ENCODE assay signal across 26 cellular contexts in genomic region chr3:54863806-54864205, GRCh38.
"Had no signal": no experiment of that assay in that cellular context is flagged by ENCODE, and none has a peak within 500 bp of the region (broad histone marks: within the 10 kb centered on the region; RNA-seq: fewer than 3 reads in every experiment).

No MANE protein-coding gene starts in this region.

- H3K36me3 Mint-ChIP-seq: activated CD8-positive, alpha-beta memory T cell treated with anti-CD3 and anti-CD28 coated beads, Interleukin-2, amount 10 ng/mL, durations not matched to agents 7 days and 5 days; activated naive CD4-positive, alpha-beta T cell treated with anti-CD3 and anti-CD28 coated beads, Interleukin-2, amount 50 U/mL, for 72 hours had no signal

- H3K27me3 ChIP-seq: brain microvascular endothelial cell, cardiac muscle cell had no signal

- H3K4me3 ChIP-seq: cardiac muscle cell had no signal

- DNase-seq: activated CD4-positive, alpha-beta T cell treated with anti-CD3 and anti-CD28 coated beads for 1 hour; activated CD4-positive, alpha-beta T cell treated with anti-CD3 and anti-CD28 coated beads, Interleukin-2, amount 10 ng/mL, durations not matched to agents 24 days and 14 days; activated CD4-positive, alpha-beta T cell treated with anti-CD3 and anti-CD28 coated beads, Interleukin-2, amount 50 U/mL, for 48 hours; activated CD8-positive, alpha-beta memory T cell treated with anti-CD3 and anti-CD28 coated beads, Interleukin-2, amount 10 ng/mL, durations not matched to agents 7 days and 5 days; activated effector memory CD4-positive, alpha-beta T cell treated with anti-CD3 and anti-CD28 coated beads, Interleukin-2, amount 50 U/mL, for 16 hours; activated naive CD4-positive, alpha-beta T cell treated with Interleukin-2 at 50 U/mL for 16 hours; activated naive CD8-positive, alpha-beta T cell treated with anti-CD3 and anti-CD28 coated beads, Interleukin-2, amount 50 U/mL, for 24 hours; activated T-cell treated with anti-CD3 and anti-CD28 coated beads, Interleukin-2, amount 50 U/mL, for 24 hours; brain microvascular endothelial cell; Kasumi-1; KBM-7; NCI-H1092; NCI-H1417; NCI-H1694; NCI-H2029; NCI-H2107; NCI-H2171 treated with DMSO at 0.1 percent for 48 hours; NCI-H226; NCI-H526 treated with DMSO at 0.1 percent for 48 hours; NCI-H82; RPMI8226; SK-N-SH; T-helper 1 cell had no signal

- H3K4me3 Mint-ChIP-seq: activated CD4-positive, alpha-beta T cell treated with anti-CD3 and anti-CD28 coated beads, Interleukin-2, amount 10 ng/mL, durations not matched to agents 24 days and 14 days; activated CD8-positive, alpha-beta memory T cell treated with anti-CD3 and anti-CD28 coated beads, Interleukin-2, amount 10 ng/mL, durations not matched to agents 7 days and 5 days; activated naive CD8-positive, alpha-beta T cell treated with anti-CD3 and anti-CD28 coated beads, Interleukin-2, amount 50 U/mL, for 24 hours; activated T-cell treated with anti-CD3 and anti-CD28 coated beads, Interleukin-2, amount 50 U/mL, for 24 hours; activated T-helper 1 cell treated with anti-CD3 and anti-CD28 coated beads, Interleukin-12 subunit alpha, Interleukin-12 subunit beta, Interleukin-2, Interleukin-4 antibody, amounts not matched to agents 30 ng/mL and 10 ng/mL and 1 ng/mL, durations not matched to agents 14 hours and 24 hours and 36 hours had no signal

- ATAC-seq: activated CD8-positive, alpha-beta memory T cell treated with anti-CD3 and anti-CD28 coated beads, Interleukin-2, amount 10 ng/mL, durations not matched to agents 7 days and 5 days; activated naive CD4-positive, alpha-beta T cell treated with anti-CD3 and anti-CD28 coated beads, Interleukin-2, amount 50 U/mL, for 72 hours; activated naive CD8-positive, alpha-beta T cell treated with anti-CD3 and anti-CD28 coated beads, Interleukin-2, amount 50 U/mL, for 24 hours had no signal

- H3K27ac ChIP-seq: brain microvascular endothelial cell, cardiac muscle cell had no signal

- H3K27ac Mint-ChIP-seq: activated CD4-positive, alpha-beta T cell treated with anti-CD3 and anti-CD28 coated beads, Interleukin-2, amount 10 ng/mL, durations not matched to agents 24 days and 14 days; activated CD8-positive, alpha-beta memory T cell treated with anti-CD3 and anti-CD28 coated beads, Interleukin-2, amount 10 ng/mL, durations not matched to agents 7 days and 5 days; activated naive CD4-positive, alpha-beta T cell treated with anti-CD3 and anti-CD28 coated beads, Interleukin-2, amount 50 U/mL, for 72 hours; activated naive CD8-positive, alpha-beta T cell treated with anti-CD3 and anti-CD28 coated beads, Interleukin-2, amount 50 U/mL, for 24 hours; activated T-cell treated with anti-CD3 and anti-CD28 coated beads, Interleukin-2, amount 50 U/mL, for 24 hours; activated T-helper 1 cell treated with anti-CD3 and anti-CD28 coated beads, Interleukin-12 subunit alpha, Interleukin-12 subunit beta, Interleukin-2, Interleukin-4 antibody, amounts not matched to agents 30 ng/mL and 10 ng/mL and 1 ng/mL, durations not matched to agents 14 hours and 24 hours and 36 hours had no signal

- H3K9ac ChIP-seq: SK-N-SH had no signal

- H3K36me3 ChIP-seq: brain microvascular endothelial cell, cardiac muscle cell had no signal

- H3K4me1 Mint-ChIP-seq: activated CD4-positive, alpha-beta T cell treated with anti-CD3 and anti-CD28 coated beads, Interleukin-2, amount 10 ng/mL, durations not matched to agents 24 days and 14 days; activated naive CD8-positive, alpha-beta T cell treated with anti-CD3 and anti-CD28 coated beads, Interleukin-2, amount 50 U/mL, for 24 hours had no signal

- H3K9me3 ChIP-seq: SK-N-SH had no signal

- H3K9me3 Mint-ChIP-seq: activated CD4-positive, alpha-beta T cell treated with anti-CD3 and anti-CD28 coated beads, Interleukin-2, amount 10 ng/mL, durations not matched to agents 24 days and 14 days; activated naive CD4-positive, alpha-beta T cell treated with anti-CD3 and anti-CD28 coated beads, Interleukin-2, amount 50 U/mL, for 72 hours; activated naive CD8-positive, alpha-beta T cell treated with anti-CD3 and anti-CD28 coated beads, Interleukin-2, amount 50 U/mL, for 24 hours; activated T-cell treated with anti-CD3 and anti-CD28 coated beads, Interleukin-2, amount 50 U/mL, for 24 hours; activated T-helper 1 cell treated with anti-CD3 and anti-CD28 coated beads, Interleukin-12 subunit alpha, Interleukin-12 subunit beta, Interleukin-2, Interleukin-4 antibody, amounts not matched to agents 30 ng/mL and 10 ng/mL and 1 ng/mL, durations not matched to agents 14 hours and 24 hours and 36 hours had no signal

- H3K27me3 Mint-ChIP-seq: activated CD4-positive, alpha-beta T cell treated with anti-CD3 and anti-CD28 coated beads, Interleukin-2, amount 10 ng/mL, durations not matched to agents 24 days and 14 days; activated CD8-positive, alpha-beta memory T cell treated with anti-CD3 and anti-CD28 coated beads, Interleukin-2, amount 10 ng/mL, durations not matched to agents 7 days and 5 days; activated naive CD8-positive, alpha-beta T cell treated with anti-CD3 and anti-CD28 coated beads, Interleukin-2, amount 50 U/mL, for 24 hours; activated T-cell treated with anti-CD3 and anti-CD28 coated beads, Interleukin-2, amount 50 U/mL, for 24 hours had no signal

- H3K4me2 ChIP-seq: SK-N-SH had no signal
